8 cellular contexts compared by ENCODE assay signal in genomic region chr1:17436380-17437174, GRCh38. TPM values are rescaled to one million over a fixed set of nuclear protein-coding genes. Genes with fewer than 3 reads are reported as not detected.
DNase-seq lines count a peak whose midpoint lies in the region; ATAC-seq and TF ChIP-seq lines count a peak whose summit lies in the region.

No MANE protein-coding gene starts in this region.

- H3F3A ChIP-seq in PC-3 (ENCODE audit: low read length, unreplicated experiment), result no peaks in the 10 kb centered on the region

- CTCF ChIA-PET in CD4-positive, alpha-beta memory T cell (lab: Charles Lee; ENCODE audit: partially characterized antibody), result interaction anchor here (0.7 kb wide), 1 partner anchor 17 kb away, joined by 3 read pairs; no protein-coding TSS in a partner anchor
- CTCF ChIA-PET in PC-3 (lab: Charles Lee), result no interaction called here

- H4K20me1 ChIP-seq in PC-3 (ENCODE audit: low read length), result peaks cover 50% of the 10 kb centered on the region

- POLR2A ChIA-PET in CD4-positive, alpha-beta memory T cell (lab: Charles Lee; ENCODE audit: partially characterized antibody), result no interaction called here
- POLR2A ChIA-PET in PC-3 (lab: Charles Lee; ENCODE audit: unreplicated experiment), result no interaction called here

- no peaks in the 10 kb centered on the region for H3K27me3 ChIP-seq in CD4-positive, alpha-beta memory T cell (ENCODE audit: insufficient read depth, low read length)
- no peaks in the 10 kb centered on the region for H3K27me3 ChIP-seq in PC-3 (ENCODE audit: low read length)
- no peaks in the 10 kb centered on the region for H3K27me3 ChIP-seq in endodermal cell (ENCODE audit: control insufficient read depth, insufficient read depth, low read length, poor library complexity, severe bottlenecking)
- peaks cover 7% of the 10 kb centered on the region for H3K27me3 ChIP-seq in neuron (ENCODE audit: insufficient read depth, low read length)

- H3K9ac ChIP-seq in PC-3 (ENCODE audit: low read length) (peak overlapping the region; percentile 78), endodermal cell (ENCODE audit: extremely low read depth, low read length, poor library complexity, severe bottlenecking) (peak overlapping the region; percentile 49)

- peak overlapping the region; percentile 99 for H3K4me2 ChIP-seq in PC-3 (ENCODE audit: low read length)

- H3K27ac ChIP-seq in CD4-positive, alpha-beta memory T cell (ENCODE audit: low read depth, low read length), result peak overlapping the region; percentile 78
- no peak overlapping the region for H3K27ac ChIP-seq in PC-3 (ENCODE audit: low read length)
- H3K27ac ChIP-seq in endodermal cell (ENCODE audit: low read depth, low read length), result peak overlapping the region; percentile 78

- no peaks in the 10 kb centered on the region for H3K9me3 ChIP-seq in CD4-positive, alpha-beta memory T cell (ENCODE audit: control insufficient read depth in 1 of 2, low read length in 2 of 2)
- H3K9me3 ChIP-seq in PC-3 (ENCODE audit: low read length), result no peaks in the 10 kb centered on the region
- no peaks in the 10 kb centered on the region for H3K9me3 ChIP-seq in endodermal cell (ENCODE audit: control insufficient read depth, low read length)
- H3K9me3 ChIP-seq in neuron (ENCODE audit: low read length), result no peaks in the 10 kb centered on the region

- H3K9me3 Mint-ChIP-seq in CD4-positive, alpha-beta memory T cell, result peaks cover 0 to 4% (median 0%) of the 10 kb centered on the region in 8 donors
- no peaks in the 10 kb centered on the region for H3K9me3 Mint-ChIP-seq in endodermal cell

- intact Hi-C loops in CD4-positive, alpha-beta memory T cell (cut with micrococcal nuclease), result loop anchor here (10.0 kb wide), 1 partner anchor 1912 kb away; the partner anchor contains the start of genes CASP9 and DNAJC16
- intact Hi-C loops in PC-3 (cut with micrococcal nuclease), result no loop called here

- H3K4me3 Mint-ChIP-seq in CD4-positive, alpha-beta memory T cell, result peak overlapping the region; percentile 79 to 82 (median 82)
- H3K4me3 Mint-ChIP-seq in endodermal cell, result peak overlapping the region; percentile 73

- 44 to 62% methylated on average over 12 to 13 of the region's 13 CpGs for WGBS in endodermal cell (ENCODE audit: insufficient coverage in 1 of 2, insufficient read length in 1 of 2), 2 experiments

- no peak overlapping the region for H2AFZ ChIP-seq in PC-3 (ENCODE audit: low read length)
- no peak overlapping the region for H2AFZ ChIP-seq in neuron (ENCODE audit: low read depth, low read length)

- H3K36me3 Mint-ChIP-seq in CD4-positive, alpha-beta memory T cell, result peaks cover 0 to 34% of the 10 kb centered on the region in 2 donors
- peaks cover 52% of the 10 kb centered on the region for H3K36me3 Mint-ChIP-seq in endodermal cell (ENCODE audit: low read depth)

- TSS peak; percentile 8 for BruUV-seq in PC-3 (replicated peaks; lab: Mats Ljungman, UMichigan)

- DNase-seq in CD4-positive, alpha-beta memory T cell, result no peak
- no peak for DNase-seq in PC-3
- DNase-seq in endodermal cell, result no peak
- no peak for DNase-seq in amniotic stem cell (lab: John Stamatoyannopoulos, UW)
- no peak for DNase-seq in NCI-H2029 treated with DMSO at 0.1 percent for 48 hours (lab: John Stamatoyannopoulos, UW)

- H3K27ac Mint-ChIP-seq in CD4-positive, alpha-beta memory T cell, result peak overlapping the region; percentile 82 to 93 (median 88)
- H3K27ac Mint-ChIP-seq in endodermal cell, result peak overlapping the region; percentile 56

- H3K4me3 ChIP-seq in CD4-positive, alpha-beta memory T cell (ENCODE audit: low read length in 2 of 2), result peak overlapping the region in 1 of 2 donors; percentile 79
- H3K4me3 ChIP-seq in PC-3 (ENCODE audit: low read length) (peak overlapping the region; percentile 96), endodermal cell (ENCODE audit: low read length) (peak overlapping the region; percentile 85), neuron (ENCODE audit: low read length) (peak overlapping the region; percentile 96)

- peaks cover 27% of the 10 kb centered on the region for H3K4me1 ChIP-seq in CD4-positive, alpha-beta memory T cell (ENCODE audit: insufficient read depth, low read length)
- H3K4me1 ChIP-seq in PC-3 (ENCODE audit: insufficient read depth, low read length) (peaks cover 28% of the 10 kb centered on the region), endodermal cell (ENCODE audit: control insufficient read depth, insufficient read depth, low read length) (peaks cover 27% of the 10 kb centered on the region), neuron (ENCODE audit: insufficient read depth, low read length) (peaks cover 26% of the 10 kb centered on the region)

- TF ChIP-seq CTCF in PC-3 (conservative IDR thresholded peaks at IDR 0.05; ENCODE audit: low read depth, low read length), result no peak
- no peak for TF ChIP-seq CTCF in endodermal cell (conservative IDR thresholded peaks at IDR 0.05)

- peaks cover 22 to 78% (median 43%) of the 10 kb centered on the region in 4 donors for H3K4me1 Mint-ChIP-seq in CD4-positive, alpha-beta memory T cell
- peaks cover 50% of the 10 kb centered on the region for H3K4me1 Mint-ChIP-seq in endodermal cell

- H3K36me3 ChIP-seq in CD4-positive, alpha-beta memory T cell (ENCODE audit: insufficient read depth, low read length), result no peaks in the 10 kb centered on the region
- H3K36me3 ChIP-seq in PC-3 (ENCODE audit: low read depth, low read length), result peaks cover 31% of the 10 kb centered on the region
- peaks cover 51% of the 10 kb centered on the region for H3K36me3 ChIP-seq in endodermal cell (ENCODE audit: control insufficient read depth, insufficient read depth, low read length)
- H3K36me3 ChIP-seq in neuron (ENCODE audit: insufficient read depth, low read length), result peaks cover 28% of the 10 kb centered on the region

- ATAC-seq in PC-3 (no peak), HG02610 (IDR thresholded peaks at IDR 0.05; ENCODE audit: unreplicated experiment) (no peak), HG03196 (IDR thresholded peaks at IDR 0.05; ENCODE audit: unreplicated experiment) (no peak)

- peaks cover 78% of the 10 kb centered on the region for H3K79me2 ChIP-seq in PC-3 (ENCODE audit: low read length)

- H3K9me2 ChIP-seq in PC-3 (replicated peaks; ENCODE audit: low read length), result no peaks in the 10 kb centered on the region

- H3K27me3 Mint-ChIP-seq in CD4-positive, alpha-beta memory T cell, result no peaks in the 10 kb centered on the region
- peaks cover 8% of the 10 kb centered on the region for H3K27me3 Mint-ChIP-seq in endodermal cell (ENCODE audit: insufficient read depth)

RNA-seq across cellular contexts. Expression of gene RCC2, which starts 2.9 kb away (rescaled TPM):
- 10 to 100 TPM; 38.5 to 41.2 TPM for total RNA-seq in CD4-positive, alpha-beta memory T cell
- 10 to 100 TPM in 1 of 2 donors, 1 to 10 TPM in 1; 6.7 to 18.3 TPM for polyA plus RNA-seq in CD4-positive, alpha-beta memory T cell
- total RNA-seq in PC-3 (2014; rRNA removed) (82.7 and 95.2 TPM in 2 replicates), endodermal cell (100 to 1,000 TPM; 240 to 325 TPM)
- 136 TPM for polyA plus RNA-seq in endodermal cell (2013, experiment 1 of 2)
- polyA plus RNA-seq in endodermal cell (2013, experiment 2 of 2), result 129 TPM
